Comparison of ENCODE assay signal across 27 cellular contexts in genomic region chr5:72197393-72197792, GRCh38.
DNase-seq lines count a peak whose midpoint lies in the region; ATAC-seq, FAIRE-seq and TF ChIP-seq lines count a peak whose summit lies in the region.
"Had no signal": no experiment of that assay in that cellular context is flagged by ENCODE, and none has a peak within 500 bp of the region (broad histone marks: within the 10 kb centered on the region; RNA-seq: fewer than 3 reads in every experiment).

No MANE protein-coding gene starts in this region.

- H3K9ac ChIP-seq in K562 (ENCODE audit: insufficient read depth in 1 of 2, low read depth in 2 of 2, low read length in 2 of 2): no peak overlapping the region
- H3K9ac ChIP-seq: BLaER1 treated with 17β-estradiol and CSF1 and Interleukin-3, amounts not matched to agents 10 nM and 100 nM had no signal

- H3K36me3 Mint-ChIP-seq in activated CD4-positive, alpha-beta memory T cell treated with anti-CD3 and anti-CD28 coated beads for 36 hours: no peaks in the 10 kb centered on the region
- no peaks in the 10 kb centered on the region for H3K36me3 Mint-ChIP-seq in activated CD4-positive, alpha-beta memory T cell treated with anti-CD3 and anti-CD28 coated beads, Interleukin-2, amount 10 ng/mL, durations not matched to agents 7 days and 5 days (ENCODE audit: low read depth)
- H3K36me3 Mint-ChIP-seq in activated T-helper 17 cell treated with anti-CD3 and anti-CD28 coated beads, Interleukin-2, amount 50 U/mL, for 72 hours (ENCODE audit: low read depth): peaks cover 5% of the 10 kb centered on the region
- H3K36me3 Mint-ChIP-seq: CD14-positive monocyte had no signal

- H3K79me2 ChIP-seq in K562 (ENCODE audit: control insufficient read depth, insufficient read depth, low read length): no peaks in the 10 kb centered on the region

- no peak for TF ChIP-seq CTCF in K562 (IDR thresholded peaks at IDR 0.05 in 2 of 3, conservative IDR thresholded peaks at IDR 0.05 in 1 of 3; ENCODE audit: insufficient read depth in 2 of 3, low read depth in 1 of 3, low read length in 3 of 3)
- TF ChIP-seq CTCF in brain microvascular endothelial cell (IDR thresholded peaks at IDR 0.05; ENCODE audit: low read depth, low read length, missing control alignments): no peak
- TF ChIP-seq CTCF in upper lobe of right lung (IDR thresholded peaks at IDR 0.05): no peak

- no peak overlapping the region for H3K27ac ChIP-seq in K562 (ENCODE audit: extremely low read depth, low read depth, low read length)
- no peak overlapping the region for H3K27ac ChIP-seq in brain microvascular endothelial cell
- H3K27ac ChIP-seq in upper lobe of right lung: no peak overlapping the region
- H3K27ac ChIP-seq: A549; BLaER1 treated with 17β-estradiol and CSF1 and Interleukin-3, amounts not matched to agents 10 nM and 100 nM had no signal

- intact Hi-C loops in activated CD4-positive, alpha-beta memory T cell treated with anti-CD3 and anti-CD28 coated beads for 36 hours (cut with micrococcal nuclease): loop anchor here (5.0 kb wide), 1 partner anchor 105 kb away; no protein-coding TSS in a partner anchor
- intact Hi-C loops in K562 (cut with micrococcal nuclease) (no loop called here), sciatic nerve (cut with DNase I) (no loop called here), upper lobe of right lung (cut with DNase I) (no loop called here)

- H3K27me3 Mint-ChIP-seq in activated CD4-positive, alpha-beta memory T cell treated with anti-CD3 and anti-CD28 coated beads for 36 hours: peaks cover 55% of the 10 kb centered on the region
- peaks cover 80% of the 10 kb centered on the region for H3K27me3 Mint-ChIP-seq in activated CD4-positive, alpha-beta memory T cell treated with anti-CD3 and anti-CD28 coated beads, Interleukin-2, amount 10 ng/mL, durations not matched to agents 7 days and 5 days
- peaks cover 49% of the 10 kb centered on the region for H3K27me3 Mint-ChIP-seq in activated T-helper 17 cell treated with anti-CD3 and anti-CD28 coated beads, Interleukin-2, amount 50 U/mL, for 72 hours

- in situ Hi-C loops in K562 (cut with MboI) (no loop called here), brain microvascular endothelial cell (cut with HindIII; ENCODE audit: low pct_ligation_motif_present, low sequenced_read_pairs) (no loop called here)

- no peaks in the 10 kb centered on the region for H4K20me1 ChIP-seq in K562 (replicated peaks; ENCODE audit: control insufficient read depth, insufficient read depth, low read length)
- H4K20me1 ChIP-seq: BLaER1 treated with 17β-estradiol and CSF1 and Interleukin-3, amounts not matched to agents 10 nM and 100 nM had no signal

- no peaks in the 10 kb centered on the region for H3K27me3 ChIP-seq in K562 (ENCODE audit: control insufficient read depth in 2 of 2, insufficient read depth in 2 of 2, low read length in 2 of 2)
- no peaks in the 10 kb centered on the region for H3K27me3 ChIP-seq in brain microvascular endothelial cell (replicated peaks)
- no peaks in the 10 kb centered on the region for H3K27me3 ChIP-seq in upper lobe of right lung
- H3K27me3 ChIP-seq: BE2C; BLaER1 treated with 17β-estradiol and CSF1 and Interleukin-3, amounts not matched to agents 10 nM and 100 nM had no signal

- 86% methylated on average over 5 of the region's 5 CpGs for WGBS in K562 (ENCODE audit: insufficient coverage, low coverage, missing lambda C conversion rate)

- H3K4me2 ChIP-seq in K562 (ENCODE audit: insufficient read depth, low read length): no peak overlapping the region
- H3K4me2 ChIP-seq: A549; BLaER1 treated with 17β-estradiol and CSF1 and Interleukin-3, amounts not matched to agents 10 nM and 100 nM; GM23338 had no signal

- peaks cover 15% of the 10 kb centered on the region for H3K4me1 Mint-ChIP-seq in activated CD4-positive, alpha-beta memory T cell treated with anti-CD3 and anti-CD28 coated beads for 36 hours (ENCODE audit: low read depth)
- peaks cover 15% of the 10 kb centered on the region for H3K4me1 Mint-ChIP-seq in activated CD4-positive, alpha-beta memory T cell treated with anti-CD3 and anti-CD28 coated beads, Interleukin-2, amount 10 ng/mL, durations not matched to agents 7 days and 5 days
- H3K4me1 Mint-ChIP-seq in activated T-helper 17 cell treated with anti-CD3 and anti-CD28 coated beads, Interleukin-2, amount 50 U/mL, for 72 hours: peaks cover 25% of the 10 kb centered on the region

- H3K36me3 ChIP-seq in K562 (ENCODE audit: control insufficient read depth, insufficient read depth, low read length) (peaks cover 85% of the 10 kb centered on the region), brain microvascular endothelial cell (replicated peaks) (peaks cover 76% of the 10 kb centered on the region), upper lobe of right lung (no peaks in the 10 kb centered on the region)

- FAIRE-seq in K562 (lab: Jason Lieb, UNC): no peak
- FAIRE-seq: A549, D721Med, GM12878, GM19239 had no signal

- peak; percentile 31 for DNase-seq in activated CD4-positive, alpha-beta memory T cell treated with anti-CD3 and anti-CD28 coated beads for 36 hours
- DNase-seq in activated CD4-positive, alpha-beta memory T cell treated with anti-CD3 and anti-CD28 coated beads, Interleukin-2, amount 10 ng/mL, durations not matched to agents 7 days and 5 days: no peak
- DNase-seq in K562 (ENCODE audit: extremely low read depth in 1 of 4, low spot score in 3 of 4) (no peak), sciatic nerve (ENCODE audit: low spot score) (no peak), brain microvascular endothelial cell (no peak), upper lobe of right lung (no peak)
- DNase-seq: 8988T; ACHN; AML-193; BE2C; CD4-positive, alpha-beta T cell; CD8-positive, alpha-beta memory T cell; DMS 273 treated with DMSO at 0.1 percent for 48 hours; DMS79; EL; GDM1; H9; HFFc6 had no signal

- no peak overlapping the region for H3K4me3 Mint-ChIP-seq in activated CD4-positive, alpha-beta memory T cell treated with anti-CD3 and anti-CD28 coated beads for 36 hours
- H3K4me3 Mint-ChIP-seq in activated CD4-positive, alpha-beta memory T cell treated with anti-CD3 and anti-CD28 coated beads, Interleukin-2, amount 10 ng/mL, durations not matched to agents 7 days and 5 days: no peak overlapping the region
- H3K4me3 Mint-ChIP-seq in activated T-helper 17 cell treated with anti-CD3 and anti-CD28 coated beads, Interleukin-2, amount 50 U/mL, for 72 hours: no peak overlapping the region
- H3K4me3 Mint-ChIP-seq: CD14-positive monocyte; CD4-positive, alpha-beta T cell; CD8-positive, alpha-beta memory T cell; GM23338; H9; HFFc6 had no signal

- no peak overlapping the region for H2AFZ ChIP-seq in K562 (ENCODE audit: low read depth, low read length)
- H2AFZ ChIP-seq: GM23338 had no signal

- TF ChIP-seq POLR2A in K562 (conservative IDR thresholded peaks at IDR 0.05): no peak

- no peak for TF ChIP-seq EP300 in K562 (IDR thresholded peaks at IDR 0.05; ENCODE audit: low read length)

- POLR2A ChIA-PET in activated CD4-positive, alpha-beta memory T cell treated with anti-CD3 and anti-CD28 coated beads for 36 hours (lab: Charles Lee): no interaction called here
- POLR2A ChIA-PET in activated CD4-positive, alpha-beta memory T cell treated with anti-CD3 and anti-CD28 coated beads, Interleukin-2, amount 10 ng/mL, durations not matched to agents 7 days and 5 days (lab: Charles Lee): no interaction called here
- POLR2A ChIA-PET in K562 (lab: Yijun Ruan, JAX): no interaction called here

- BruUV-seq in K562 (replicated peaks; lab: Mats Ljungman, UMichigan): no TSS peak

- no peak overlapping the region for H3K27ac Mint-ChIP-seq in activated CD4-positive, alpha-beta memory T cell treated with anti-CD3 and anti-CD28 coated beads for 36 hours
- no peak overlapping the region for H3K27ac Mint-ChIP-seq in activated CD4-positive, alpha-beta memory T cell treated with anti-CD3 and anti-CD28 coated beads, Interleukin-2, amount 10 ng/mL, durations not matched to agents 7 days and 5 days
- H3K27ac Mint-ChIP-seq in activated T-helper 17 cell treated with anti-CD3 and anti-CD28 coated beads, Interleukin-2, amount 50 U/mL, for 72 hours: no peak overlapping the region
- H3K27ac Mint-ChIP-seq: CD14-positive monocyte; CD4-positive, alpha-beta T cell; GM23338; H9; HFFc6 had no signal

- H3K4me3 ChIP-seq in K562 (no peak overlapping the region), brain microvascular endothelial cell (ENCODE audit: low read depth, low read length) (no peak overlapping the region), upper lobe of right lung (no peak overlapping the region)
- H3K4me3 ChIP-seq: A549; BLaER1 treated with 17β-estradiol and CSF1 and Interleukin-3, amounts not matched to agents 10 nM and 100 nM; GM12878; GM23338 had no signal

- peak; percentile 8 for ATAC-seq in activated T-helper 17 cell treated with anti-CD3 and anti-CD28 coated beads, Interleukin-2, amount 50 U/mL, for 72 hours (replicated peaks)
- ATAC-seq in K562: no peak
- ATAC-seq in sciatic nerve: peak; percentile 54
- ATAC-seq in upper lobe of right lung: no peak
- ATAC-seq in HG03521 (IDR thresholded peaks at IDR 0.05; ENCODE audit: unreplicated experiment): no peak
- ATAC-seq: GM12878, GM23338 had no signal

- CTCF ChIA-PET in activated CD4-positive, alpha-beta memory T cell treated with anti-CD3 and anti-CD28 coated beads for 36 hours (lab: Charles Lee): no interaction called here
- CTCF ChIA-PET in activated CD4-positive, alpha-beta memory T cell treated with anti-CD3 and anti-CD28 coated beads, Interleukin-2, amount 10 ng/mL, durations not matched to agents 7 days and 5 days (lab: Charles Lee): no interaction called here
- CTCF ChIA-PET in K562 (lab: Yijun Ruan, JAX; ENCODE audit: low intra/inter-chr PET ratio): no interaction called here

- TF ChIP-seq RAD21 in K562 (CRISPR knock-in tag; conservative IDR thresholded peaks at IDR 0.05 in 1 of 2, IDR thresholded peaks at IDR 0.05 in 1 of 2): no peak

- H3K4me1 ChIP-seq in K562 (replicated peaks in 1 of 2; ENCODE audit: control insufficient read depth in 2 of 2, insufficient read depth in 2 of 2, low read length in 2 of 2): no peaks in the 10 kb centered on the region
- no peaks in the 10 kb centered on the region for H3K4me1 ChIP-seq in upper lobe of right lung
- H3K4me1 ChIP-seq: A549, BE2C had no signal

- H3K9me3 Mint-ChIP-seq in activated CD4-positive, alpha-beta memory T cell treated with anti-CD3 and anti-CD28 coated beads for 36 hours: no peaks in the 10 kb centered on the region
- peaks cover 8% of the 10 kb centered on the region for H3K9me3 Mint-ChIP-seq in activated CD4-positive, alpha-beta memory T cell treated with anti-CD3 and anti-CD28 coated beads, Interleukin-2, amount 10 ng/mL, durations not matched to agents 7 days and 5 days
- H3K9me3 Mint-ChIP-seq in activated T-helper 17 cell treated with anti-CD3 and anti-CD28 coated beads, Interleukin-2, amount 50 U/mL, for 72 hours: peaks cover 4% of the 10 kb centered on the region
- H3K9me3 Mint-ChIP-seq: CD4-positive, alpha-beta T cell; HFFc6 had no signal

- no peaks in the 10 kb centered on the region for H3K9me3 ChIP-seq in K562 (replicated peaks; ENCODE audit: control insufficient read depth, insufficient read depth, low read depth, low read length)
- no peaks in the 10 kb centered on the region for H3K9me3 ChIP-seq in upper lobe of right lung
- H3K9me3 ChIP-seq: A549, BE2C had no signal

- H3K9me1 ChIP-seq in K562 (ENCODE audit: control insufficient read depth, insufficient read depth, low read length): no peaks in the 10 kb centered on the region

Comparison
In these comparisons a context has a peak if more than half of its experiments do, and no peak if none do; other contexts are left out.
1. ATAC-seq: peak in activated T-helper 17 cell treated with anti-CD3 and anti-CD28 coated beads, Interleukin-2, amount 50 U/mL, for 72 hours (single experiment) and sciatic nerve (single experiment); none in K562 (single experiment), upper lobe of right lung (single experiment) and HG03521 (single experiment).